Comparison of ENCODE assay signal across 8 cellular contexts in the genomic region with DNA sequence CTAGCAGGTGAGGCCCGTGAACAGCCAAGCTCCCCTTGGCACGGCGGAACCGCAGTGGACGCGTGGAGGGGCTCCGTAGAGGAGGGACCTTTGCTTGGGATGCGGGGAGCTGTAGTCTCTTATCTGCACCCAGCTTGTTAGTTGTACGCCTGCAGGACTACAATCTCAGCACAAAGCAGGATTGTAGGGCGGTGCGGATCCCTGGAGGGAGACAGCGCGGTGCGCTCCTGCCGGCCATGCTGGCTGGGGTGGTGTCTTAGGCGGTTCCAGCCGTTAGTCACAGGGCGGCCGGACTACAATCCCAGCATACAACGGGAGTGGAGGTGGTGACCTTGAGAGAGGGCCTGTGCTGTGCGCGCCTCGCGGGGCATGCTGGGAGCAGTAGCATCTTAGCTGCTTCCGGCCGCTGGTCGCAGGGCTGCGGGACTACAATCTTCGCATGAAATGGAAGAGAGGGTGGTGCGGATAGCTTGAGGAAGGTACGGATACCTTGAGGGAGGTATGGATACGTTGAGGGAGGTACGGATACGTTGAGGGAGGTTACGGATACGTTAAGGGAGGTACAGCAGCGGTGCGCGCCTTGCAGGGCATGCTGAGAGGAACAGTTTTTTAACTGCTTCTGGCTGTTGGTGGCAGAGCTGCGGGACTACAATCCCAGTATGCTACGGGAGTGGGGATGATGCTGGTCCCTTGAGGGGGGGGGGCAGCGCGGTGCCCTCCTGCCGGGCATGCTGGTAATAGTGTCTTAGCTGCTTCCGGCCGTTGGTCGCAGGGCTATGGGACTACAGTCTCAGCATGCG.
DNase-seq lines count a peak whose midpoint lies in the region; ATAC-seq and TF ChIP-seq lines count a peak whose summit lies in the region.

No MANE protein-coding gene starts in this region.

- ATAC-seq in GM18870 (IDR thresholded peaks at IDR 0.05; ENCODE audit: unreplicated experiment) (peak; percentile 84), HG03108 (IDR thresholded peaks at IDR 0.05; ENCODE audit: unreplicated experiment) (peak; percentile 82)

- DNase-seq in ACHN (peak; percentile 92), NCI-H2196 (lab: John Stamatoyannopoulos, UW; ENCODE audit: unreplicated experiment) (peak; percentile 90), cardiac fibroblast (ENCODE audit: low read depth in 2 of 2) (peak; percentile 94 to 96), iPS-NIHi7 (ENCODE audit: extremely low spot score) (peak; percentile 91), smooth muscle cell (lab: John Stamatoyannopoulos, UW; ENCODE audit: unreplicated experiment) (peak; percentile 65)

- H3K4me1 ChIP-seq in smooth muscle cell (ENCODE audit: low read depth) = peaks cover 17% of the 10 kb centered on the region

- 1% methylated on average over 48 of the region's 48 CpGs for WGBS in smooth muscle cell (ENCODE audit: low lambda C conversion rate)

- peak overlapping the region; percentile 94 for H3K4me2 ChIP-seq in smooth muscle cell

- H3K79me2 ChIP-seq in smooth muscle cell (ENCODE audit: low read depth) = peaks cover 68% of the 10 kb centered on the region

- in situ Hi-C loops in ACHN (cut with HindIII; ENCODE audit: low pct_ligation_motif_present, low pct_unique_long_range_greater_than_20kb, low sequenced_read_pairs) = no loop called here

- peaks cover 32% of the 10 kb centered on the region for H4K20me1 ChIP-seq in smooth muscle cell (ENCODE audit: low read depth)

- H3K27me3 ChIP-seq in smooth muscle cell (ENCODE audit: low read depth) = no peaks in the 10 kb centered on the region

- TF ChIP-seq CTCF in WI38 (IDR thresholded peaks at IDR 0.05; ENCODE audit: low read depth, low read length) (no peak), cardiac fibroblast (IDR thresholded peaks at IDR 0.05; ENCODE audit: low read depth, low read length) (no peak), smooth muscle cell (IDR thresholded peaks at IDR 0.05; ENCODE audit: borderline replicate concordance, insufficient read depth, poor library complexity, severe bottlenecking) (no peak)

- H2AFZ ChIP-seq in smooth muscle cell (ENCODE audit: low read depth) = peak overlapping the region; percentile 100

- H3K27ac ChIP-seq in smooth muscle cell (ENCODE audit: low read depth) = peak overlapping the region; percentile 57

- no peaks in the 10 kb centered on the region for H3K9me3 ChIP-seq in smooth muscle cell (replicated peaks; ENCODE audit: low read depth)

- H3K4me3 ChIP-seq in WI38 (ENCODE audit: low read depth, low read length) = peak overlapping the region; percentile 93
- H3K4me3 ChIP-seq in cardiac fibroblast (replicated peaks in 1 of 2; ENCODE audit: low read depth in 2 of 2, low read length in 2 of 2) = peak overlapping the region; percentile 89 to 96
- H3K4me3 ChIP-seq in smooth muscle cell = peak overlapping the region; percentile 95

- peak overlapping the region; percentile 32 for H3K9ac ChIP-seq in smooth muscle cell (ENCODE audit: low read depth)

- H3F3A ChIP-seq in smooth muscle cell (ENCODE audit: low read depth) = no peaks in the 10 kb centered on the region

- H3K36me3 ChIP-seq in smooth muscle cell (ENCODE audit: low read depth) = no peaks in the 10 kb centered on the region

Comparison
In these comparisons a context has a peak if more than half of its experiments do, and no peak if none do; other contexts are left out.
1. Peak in every context shown above with its lines: DNase-seq, ATAC-seq, H3K4me3 ChIP-seq and H3K27ac ChIP-seq.